12 cellular contexts compared by ENCODE assay signal in the genomic region with DNA sequence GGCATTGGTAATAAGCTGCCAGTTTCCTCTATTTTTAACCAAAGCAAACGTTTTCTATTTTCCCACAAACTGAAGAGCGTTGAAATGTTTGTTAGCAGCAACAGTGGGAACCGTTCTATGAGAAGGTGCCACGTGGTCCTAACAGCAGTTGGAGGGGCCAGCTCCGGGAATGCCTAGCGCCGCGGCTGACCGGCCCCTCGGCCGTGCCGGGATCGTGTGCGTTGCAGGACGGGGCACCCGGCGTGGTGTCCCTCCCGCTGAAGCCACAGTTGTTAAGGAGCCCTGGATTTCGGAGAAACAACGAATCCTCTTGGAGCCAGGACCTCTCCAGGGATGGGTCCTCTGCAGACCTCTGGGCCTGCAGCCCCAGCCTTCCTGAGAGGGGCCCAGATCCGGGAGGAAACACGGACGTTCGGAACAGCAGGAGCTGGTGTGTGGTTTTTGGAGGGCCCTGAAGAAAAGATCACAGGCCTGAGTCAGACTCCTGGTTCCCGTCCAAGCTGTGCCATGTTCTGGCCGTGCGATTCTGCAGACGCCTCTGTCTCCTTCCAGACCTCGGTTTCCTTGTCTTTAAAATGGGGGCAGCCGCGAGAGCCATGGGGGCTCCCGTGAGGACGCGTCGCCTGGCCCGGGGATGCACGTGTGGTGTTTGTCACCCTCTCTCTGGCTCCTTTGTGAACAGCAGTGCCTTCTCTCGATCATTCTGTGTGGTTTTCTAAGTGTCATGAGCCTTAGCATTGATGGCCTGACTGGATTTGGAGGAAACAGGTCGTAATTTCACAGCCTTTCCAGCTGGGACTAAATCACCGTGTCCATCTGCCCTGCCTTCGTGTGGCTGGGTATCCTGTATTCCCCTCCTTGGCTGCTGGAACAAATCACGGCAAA. TPM values are rescaled to one million over a fixed set of nuclear protein-coding genes. Genes with fewer than 3 reads are reported as not detected.
DNase-seq lines count a peak whose midpoint lies in the region; ATAC-seq and TF ChIP-seq lines count a peak whose summit lies in the region.
"Had no signal": no experiment of that assay in that cellular context is flagged by ENCODE, and none has a peak within 500 bp of the region (broad histone marks: within the 10 kb centered on the region; RNA-seq: fewer than 3 reads in every experiment).

No MANE protein-coding gene starts in this region.

- H3K36me3 ChIP-seq in sigmoid colon = no peaks in the 10 kb centered on the region
- H3K36me3 ChIP-seq in Karpas-422 (ENCODE audit: insufficient read depth, low read length) = no peaks in the 10 kb centered on the region

- H3K27ac ChIP-seq in sigmoid colon = peak overlapping the region; percentile 84 to 97 (median 94)
- no peak overlapping the region for H3K27ac ChIP-seq in Karpas-422 (ENCODE audit: low read length)

- H4K20me1 ChIP-seq in Karpas-422 (ENCODE audit: insufficient read depth, low read depth, low read length) = no peaks in the 10 kb centered on the region

- no peaks in the 10 kb centered on the region for H3K4me1 Mint-ChIP-seq in WTC11
- H3K4me1 Mint-ChIP-seq: activated naive CD8-positive, alpha-beta T cell treated with anti-CD3 and anti-CD28 coated beads, Interleukin-2, amount 50 U/mL, for 24 hours had no signal

- TF ChIP-seq EP300 in sigmoid colon (IDR thresholded peaks at IDR 0.05) = no peak

- no peak overlapping the region for H2AFZ ChIP-seq in Karpas-422 (ENCODE audit: low read length)

- peak overlapping the region; percentile 84 for H3K27ac Mint-ChIP-seq in WTC11
- H3K27ac Mint-ChIP-seq: activated naive CD8-positive, alpha-beta T cell treated with anti-CD3 and anti-CD28 coated beads, Interleukin-2, amount 50 U/mL, for 24 hours had no signal

- no peaks in the 10 kb centered on the region for H3K79me2 ChIP-seq in Karpas-422 (ENCODE audit: low read length)

- H3K4me3 ChIP-seq in fibroblast of mammary gland (ENCODE audit: control insufficient read depth, low read depth, low read length) (no peak overlapping the region), sigmoid colon (peak overlapping the region in 1 of 4 donors; percentile 17), Karpas-422 (ENCODE audit: low read length) (no peak overlapping the region)

- no peaks in the 10 kb centered on the region for H3K27me3 Mint-ChIP-seq in WTC11 (ENCODE audit: low read depth)
- H3K27me3 Mint-ChIP-seq: activated naive CD8-positive, alpha-beta T cell treated with anti-CD3 and anti-CD28 coated beads, Interleukin-2, amount 50 U/mL, for 24 hours had no signal

- H3K9me3 Mint-ChIP-seq in WTC11 = no peaks in the 10 kb centered on the region
- H3K9me3 Mint-ChIP-seq: activated naive CD8-positive, alpha-beta T cell treated with anti-CD3 and anti-CD28 coated beads, Interleukin-2, amount 50 U/mL, for 24 hours had no signal

- H3K9ac ChIP-seq in Karpas-422 (ENCODE audit: low read length) = no peak overlapping the region

- TF ChIP-seq CTCF in WTC11 (IDR thresholded peaks at IDR 0.05) (no peak), fibroblast of mammary gland (conservative IDR thresholded peaks at IDR 0.05; ENCODE audit: control insufficient read depth, insufficient read depth, low read depth, low read length) (no peak), sigmoid colon (IDR thresholded peaks at IDR 0.05) (no peak)

- DNase-seq in Ammon's horn (ENCODE audit: low spot score) = peak; percentile 33
- no peak for DNase-seq in WTC11 (ENCODE audit: low spot score)
- peak; percentile 66 for DNase-seq in fibroblast of mammary gland (ENCODE audit: low read depth)
- peak; percentile 85 for DNase-seq in sigmoid colon
- DNase-seq in T-helper 1 cell = no peak
- no peak for DNase-seq in NK-92 (lab: John Stamatoyannopoulos, UW; ENCODE audit: unreplicated experiment)
- DNase-seq in Karpas-422 = no peak
- DNase-seq: activated naive CD8-positive, alpha-beta T cell treated with anti-CD3 and anti-CD28 coated beads, Interleukin-2, amount 50 U/mL, for 24 hours; KBM-7; NCI-H226 had no signal

- POLR2A ChIA-PET in WTC11 (lab: Charles Lee) = no interaction called here

- no peak overlapping the region for H3K4me3 Mint-ChIP-seq in WTC11
- H3K4me3 Mint-ChIP-seq: activated naive CD8-positive, alpha-beta T cell treated with anti-CD3 and anti-CD28 coated beads, Interleukin-2, amount 50 U/mL, for 24 hours had no signal

- H3K9me3 ChIP-seq in sigmoid colon (no peaks in the 10 kb centered on the region), Karpas-422 (ENCODE audit: low read length) (no peaks in the 10 kb centered on the region)

- CTCF ChIA-PET in WTC11 (lab: Charles Lee) = interaction anchor here (2.2 to 2.3 kb wide), 2 partner anchors 12 to 33 kb away, joined by 5 to 6 read pairs; no protein-coding TSS in a partner anchor

- peaks cover 0 to 94% (median 89%) of the 10 kb centered on the region in 4 donors for H3K4me1 ChIP-seq in sigmoid colon
- no peaks in the 10 kb centered on the region for H3K4me1 ChIP-seq in Karpas-422 (ENCODE audit: low read length)

- H3K27me3 ChIP-seq in sigmoid colon (no peaks in the 10 kb centered on the region), Karpas-422 (ENCODE audit: low read length) (no peaks in the 10 kb centered on the region)

- no peaks in the 10 kb centered on the region for H3K9me2 ChIP-seq in Karpas-422 (replicated peaks; ENCODE audit: insufficient read depth, low read length)

- no peaks in the 10 kb centered on the region for H3K36me3 Mint-ChIP-seq in WTC11

- 78 to 83% methylated on average over 42 of the region's 42 CpGs for WGBS in sigmoid colon, 2 donors

- intact Hi-C loops in sigmoid colon (cut with DNase I) = loop anchor here (5.0 kb wide), 2 partner anchors 41 to 86 kb away; a partner anchor contains a TSS

- no peak for TF ChIP-seq POLR2A in sigmoid colon (IDR thresholded peaks at IDR 0.05)

- ATAC-seq in WTC11 = no peak
- ATAC-seq in GM19328 (IDR thresholded peaks at IDR 0.05; ENCODE audit: unreplicated experiment) = no peak

- no peak overlapping the region for H3K4me2 ChIP-seq in Karpas-422 (ENCODE audit: low read depth, low read length, poor library complexity, severe bottlenecking)

TF ChIP-seq in WTC11, 78 proteins besides CTCF, POLR2A, EP300 and RAD21 (continues in another document):
- no peak for TF ChIP-seq KAT7 (CRISPR knock-in tag; IDR thresholded peaks at IDR 0.05; ENCODE audit: borderline replicate concordance)
- no peak for TF ChIP-seq ZNF232 (CRISPR knock-in tag; IDR thresholded peaks at IDR 0.05)
- TF ChIP-seq, protein P1, sequence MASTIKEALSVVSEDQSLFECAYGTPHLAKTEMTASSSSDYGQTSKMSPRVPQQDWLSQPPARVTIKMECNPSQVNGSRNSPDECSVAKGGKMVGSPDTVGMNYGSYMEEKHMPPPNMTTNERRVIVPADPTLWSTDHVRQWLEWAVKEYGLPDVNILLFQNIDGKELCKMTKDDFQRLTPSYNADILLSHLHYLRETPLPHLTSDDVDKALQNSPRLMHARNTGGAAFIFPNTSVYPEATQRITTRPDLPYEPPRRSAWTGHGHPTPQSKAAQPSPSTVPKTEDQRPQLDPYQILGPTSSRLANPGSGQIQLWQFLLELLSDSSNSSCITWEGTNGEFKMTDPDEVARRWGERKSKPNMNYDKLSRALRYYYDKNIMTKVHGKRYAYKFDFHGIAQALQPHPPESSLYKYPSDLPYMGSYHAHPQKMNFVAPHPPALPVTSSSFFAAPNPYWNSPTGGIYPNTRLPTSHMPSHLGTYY (CRISPR knock-in tag; IDR thresholded peaks at IDR 0.05) = no peak
- TF ChIP-seq ESRRA (CRISPR knock-in tag; IDR thresholded peaks at IDR 0.05; ENCODE audit: borderline replicate concordance) = no peak
- no peak for TF ChIP-seq ZNF121 (CRISPR knock-in tag; IDR thresholded peaks at IDR 0.05)
- TF ChIP-seq, protein P2, sequence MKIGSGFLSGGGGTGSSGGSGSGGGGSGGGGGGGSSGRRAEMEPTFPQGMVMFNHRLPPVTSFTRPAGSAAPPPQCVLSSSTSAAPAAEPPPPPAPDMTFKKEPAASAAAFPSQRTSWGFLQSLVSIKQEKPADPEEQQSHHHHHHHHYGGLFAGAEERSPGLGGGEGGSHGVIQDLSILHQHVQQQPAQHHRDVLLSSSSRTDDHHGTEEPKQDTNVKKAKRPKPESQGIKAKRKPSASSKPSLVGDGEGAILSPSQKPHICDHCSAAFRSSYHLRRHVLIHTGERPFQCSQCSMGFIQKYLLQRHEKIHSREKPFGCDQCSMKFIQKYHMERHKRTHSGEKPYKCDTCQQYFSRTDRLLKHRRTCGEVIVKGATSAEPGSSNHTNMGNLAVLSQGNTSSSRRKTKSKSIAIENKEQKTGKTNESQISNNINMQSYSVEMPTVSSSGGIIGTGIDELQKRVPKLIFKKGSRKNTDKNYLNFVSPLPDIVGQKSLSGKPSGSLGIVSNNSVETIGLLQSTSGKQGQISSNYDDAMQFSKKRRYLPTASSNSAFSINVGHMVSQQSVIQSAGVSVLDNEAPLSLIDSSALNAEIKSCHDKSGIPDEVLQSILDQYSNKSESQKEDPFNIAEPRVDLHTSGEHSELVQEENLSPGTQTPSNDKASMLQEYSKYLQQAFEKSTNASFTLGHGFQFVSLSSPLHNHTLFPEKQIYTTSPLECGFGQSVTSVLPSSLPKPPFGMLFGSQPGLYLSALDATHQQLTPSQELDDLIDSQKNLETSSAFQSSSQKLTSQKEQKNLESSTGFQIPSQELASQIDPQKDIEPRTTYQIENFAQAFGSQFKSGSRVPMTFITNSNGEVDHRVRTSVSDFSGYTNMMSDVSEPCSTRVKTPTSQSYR (CRISPR knock-in tag; IDR thresholded peaks at IDR 0.05) = no peak
- TF ChIP-seq TEAD1 (CRISPR knock-in tag; IDR thresholded peaks at IDR 0.05) = no peak
- TF ChIP-seq JAZF1 (CRISPR knock-in tag; IDR thresholded peaks at IDR 0.05) = no peak
- TF ChIP-seq NFATC4 (CRISPR knock-in tag; IDR thresholded peaks at IDR 0.05) = no peak
- TF ChIP-seq IRF2 (CRISPR knock-in tag; IDR thresholded peaks at IDR 0.05; ENCODE audit: borderline replicate concordance, low read depth) = no peak
- no peak for TF ChIP-seq ATF1 (CRISPR knock-in tag; IDR thresholded peaks at IDR 0.05)
- TF ChIP-seq, protein P3, sequence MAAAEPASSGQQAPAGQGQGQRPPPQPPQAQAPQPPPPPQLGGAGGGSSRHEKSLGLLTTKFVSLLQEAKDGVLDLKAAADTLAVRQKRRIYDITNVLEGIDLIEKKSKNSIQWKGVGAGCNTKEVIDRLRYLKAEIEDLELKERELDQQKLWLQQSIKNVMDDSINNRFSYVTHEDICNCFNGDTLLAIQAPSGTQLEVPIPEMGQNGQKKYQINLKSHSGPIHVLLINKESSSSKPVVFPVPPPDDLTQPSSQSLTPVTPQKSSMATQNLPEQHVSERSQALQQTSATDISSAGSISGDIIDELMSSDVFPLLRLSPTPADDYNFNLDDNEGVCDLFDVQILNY (CRISPR knock-in tag; IDR thresholded peaks at IDR 0.05) = no peak

RNA-seq across cellular contexts. Expression of a gene that starts 40.4 kb away (rescaled TPM):
- total RNA-seq in WTC11 (2021) = 48.0 to 64.9 TPM (median 49.1 TPM) in 3 replicates
- total RNA-seq in sigmoid colon = 10 to 100 TPM; 18.4 to 51.3 (median 23.3) TPM
- polyA plus RNA-seq in sigmoid colon = 10 to 100 TPM in 2 of 3 donors, 1 to 10 TPM in 1; 3.0 to 27.5 (median 10.4) TPM
- not detected in 2 replicates for total RNA-seq in Karpas-422 (2014; rRNA removed; shearing (Covaris generic); ENCODE audit: low replicate concordance)

RNA-seq across cellular contexts. Expression of a gene that starts 57.2 kb away (rescaled TPM):
- total RNA-seq in WTC11 (2021) (not detected in 3 replicates), sigmoid colon (not detected)
- polyA plus RNA-seq in sigmoid colon = not detected
- not detected in 2 replicates for total RNA-seq in Karpas-422 (2014; rRNA removed; shearing (Covaris generic); ENCODE audit: low replicate concordance)
- polyA plus RNA-seq: neural cell had no signal

Comparison
In these comparisons a context has a peak if more than half of its experiments do, and no peak if none do; other contexts are left out.
1. DNase-seq: peak in Ammon's horn (single experiment), fibroblast of mammary gland (single experiment) and sigmoid colon (single experiment); none in WTC11 (single experiment), T-helper 1 cell (0 of 5), NK-92 (single experiment) and Karpas-422 (single experiment).
2. RNA of a gene that starts 40.4 kb away (total RNA-seq): 48.0 to 64.9 TPM in WTC11 and 18.4 to 51.3 TPM in sigmoid colon; not detected in Karpas-422; every median in the first group is over 10 times any median in the second.